9 cellular contexts compared by ENCODE assay signal in the genomic region with DNA sequence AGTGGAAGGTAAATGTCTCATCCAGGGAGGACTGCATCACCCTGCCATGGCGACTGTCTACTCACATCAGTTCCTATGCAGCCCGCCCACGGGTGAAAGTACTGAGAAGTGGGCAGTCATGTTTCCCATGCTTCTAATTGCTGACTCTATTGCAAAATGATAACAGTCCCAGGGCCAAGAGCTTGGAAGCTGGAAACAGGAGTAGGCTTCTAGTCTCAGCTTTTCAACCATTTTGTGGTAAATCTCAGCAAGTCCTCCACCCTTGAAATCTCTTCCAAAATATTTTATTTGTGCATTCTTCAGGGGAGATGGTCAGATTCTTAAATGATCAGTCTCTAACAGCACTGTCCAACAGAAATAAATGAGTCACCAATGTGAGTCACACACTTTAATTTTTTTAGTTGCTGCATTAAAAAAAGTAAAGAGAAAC.
DNase-seq lines count a peak whose midpoint lies in the region; ATAC-seq, FAIRE-seq and TF ChIP-seq lines count a peak whose summit lies in the region.
"Had no signal": no experiment of that assay in that cellular context is flagged by ENCODE, and none has a peak within 500 bp of the region (broad histone marks: within the 10 kb centered on the region; RNA-seq: fewer than 3 reads in every experiment).

No MANE protein-coding gene starts in this region.

- CTCF ChIA-PET in CD4-positive, alpha-beta T cell (lab: Charles Lee) = interaction anchor here (0.9 to 1.0 kb wide), 3 partner anchors 9 to 106 kb away, joined by 3 read pairs; no protein-coding TSS in a partner anchor
- CTCF ChIA-PET in naive thymus-derived CD4-positive, alpha-beta T cell (lab: Charles Lee) = interaction anchor here (0.7 to 4.7 kb wide), 6 partner anchors 14 to 100 kb away, joined by 3 to 30 read pairs (median 4); no protein-coding TSS in a partner anchor

- intact Hi-C loops in CD4-positive, alpha-beta T cell (cut with DNase I, micrococcal nuclease) = no loop called here
- intact Hi-C loops in naive thymus-derived CD4-positive, alpha-beta T cell (cut with micrococcal nuclease) = loop anchor here in 1 of 2 donors (1.0 kb wide), 1 partner anchor 9 kb away; no protein-coding TSS in a partner anchor

- H3K27me3 ChIP-seq in CD4-positive, alpha-beta T cell (ENCODE audit: control insufficient read depth, insufficient read depth, low read length) = no peaks in the 10 kb centered on the region
- no peaks in the 10 kb centered on the region for H3K27me3 ChIP-seq in astrocyte (ENCODE audit: insufficient read depth, low read length)
- H3K27me3 ChIP-seq in naive thymus-derived CD4-positive, alpha-beta T cell (ENCODE audit: control insufficient read depth in 2 of 2, insufficient read depth in 2 of 2, low read length in 2 of 2) = no peaks in the 10 kb centered on the region
- H3K27me3 ChIP-seq in HAP-1 (ENCODE audit: low read depth) = no peaks in the 10 kb centered on the region

- no peaks in the 10 kb centered on the region for H4K20me1 ChIP-seq in astrocyte (ENCODE audit: insufficient read depth, low read length)

- no peak overlapping the region for H3K4me3 Mint-ChIP-seq in CD4-positive, alpha-beta T cell
- peak overlapping the region; percentile 61 for H3K4me3 Mint-ChIP-seq in HFFc6
- H3K4me3 Mint-ChIP-seq in astrocyte (ENCODE audit: unreplicated experiment) = no peak overlapping the region
- H3K4me3 Mint-ChIP-seq in naive thymus-derived CD4-positive, alpha-beta T cell = peak overlapping the region in 9 of 10 donors; percentile 9 to 73 (median 53)

- DNase-seq in CD4-positive, alpha-beta T cell = no peak
- peak; percentile 66 for DNase-seq in HFFc6
- peak; percentile 86 for DNase-seq in astrocyte (ENCODE audit: low read depth)
- no peak for DNase-seq in naive thymus-derived CD4-positive, alpha-beta T cell
- DNase-seq in HPDE6-E6E7 (ENCODE audit: extremely low spot score) = no peak
- DNase-seq in HAP-1 (ENCODE audit: low spot score in 2 of 2) = no peak
- DNase-seq in stimulated activated CD8-positive, alpha-beta memory T cell treated with anti-CD3 and anti-CD28 coated beads, Interleukin-4, amount 100 ng/mL, for 48 hours = no peak
- DNase-seq: kidney, NCI-H187 had no signal

- no peaks in the 10 kb centered on the region for H3K9me3 Mint-ChIP-seq in CD4-positive, alpha-beta T cell
- H3K9me3 Mint-ChIP-seq in HFFc6 (no peaks in the 10 kb centered on the region; the same call in 1 of the 2 replicates), astrocyte (ENCODE audit: unreplicated experiment) (no peaks in the 10 kb centered on the region)
- no peaks in the 10 kb centered on the region for H3K9me3 Mint-ChIP-seq in naive thymus-derived CD4-positive, alpha-beta T cell

- no peak overlapping the region for H2AFZ ChIP-seq in astrocyte (ENCODE audit: low read depth, low read length)

- no peaks in the 10 kb centered on the region for H3K9me3 ChIP-seq in CD4-positive, alpha-beta T cell (ENCODE audit: control insufficient read depth, low read length)
- H3K9me3 ChIP-seq in astrocyte (ENCODE audit: insufficient read depth, low read depth, low read length) = no peaks in the 10 kb centered on the region
- H3K9me3 ChIP-seq in naive thymus-derived CD4-positive, alpha-beta T cell (ENCODE audit: control insufficient read depth in 2 of 3, low read length in 3 of 3) = no peaks in the 10 kb centered on the region
- H3K9me3 ChIP-seq in HAP-1 = no peaks in the 10 kb centered on the region

- H3K36me3 ChIP-seq in astrocyte (ENCODE audit: insufficient read depth, low read length) = no peaks in the 10 kb centered on the region
- H3K36me3 ChIP-seq in naive thymus-derived CD4-positive, alpha-beta T cell (ENCODE audit: control insufficient read depth in 2 of 3, insufficient read depth in 3 of 3, low read length in 3 of 3) = no peaks in the 10 kb centered on the region
- no peaks in the 10 kb centered on the region for H3K36me3 ChIP-seq in HAP-1 (replicated peaks)

- no peak for ATAC-seq in CD4-positive, alpha-beta T cell (ENCODE audit: poor library complexity)
- no peak for ATAC-seq in naive thymus-derived CD4-positive, alpha-beta T cell

- peak overlapping the region; percentile 57 for H3K4me2 ChIP-seq in astrocyte (ENCODE audit: low read length)

- H3K4me3 ChIP-seq in astrocyte (ENCODE audit: insufficient read depth, low read depth, low read length) = no peak overlapping the region
- H3K4me3 ChIP-seq in naive thymus-derived CD4-positive, alpha-beta T cell (ENCODE audit: low read length) = no peak overlapping the region
- H3K4me3 ChIP-seq in HAP-1 = no peak overlapping the region

- H3K27ac Mint-ChIP-seq in CD4-positive, alpha-beta T cell = peak overlapping the region; percentile 47
- H3K27ac Mint-ChIP-seq in HFFc6 = peak overlapping the region; percentile 70
- H3K27ac Mint-ChIP-seq in astrocyte (ENCODE audit: unreplicated experiment) = no peak overlapping the region
- peak overlapping the region in 7 of 9 donors; percentile 44 to 92 (median 68) for H3K27ac Mint-ChIP-seq in naive thymus-derived CD4-positive, alpha-beta T cell

- no peak for TF ChIP-seq CTCF in CD4-positive, alpha-beta T cell (IDR thresholded peaks at IDR 0.05)
- no peak for TF ChIP-seq CTCF in HFFc6 (IDR thresholded peaks at IDR 0.05)
- TF ChIP-seq CTCF in astrocyte (IDR thresholded peaks at IDR 0.05; ENCODE audit: insufficient read depth, low read depth, low read length) = no peak

- H3K27ac ChIP-seq in CD4-positive, alpha-beta T cell (ENCODE audit: low read depth, low read length) = no peak overlapping the region
- peak overlapping the region; percentile 45 for H3K27ac ChIP-seq in astrocyte (ENCODE audit: low read depth, low read length)
- no peak overlapping the region for H3K27ac ChIP-seq in naive thymus-derived CD4-positive, alpha-beta T cell (ENCODE audit: low read depth, low read length)

- H3K36me3 Mint-ChIP-seq in CD4-positive, alpha-beta T cell (ENCODE audit: low read depth) = no peaks in the 10 kb centered on the region
- H3K36me3 Mint-ChIP-seq in HFFc6 (ENCODE audit: low read depth) = no peaks in the 10 kb centered on the region
- no peaks in the 10 kb centered on the region for H3K36me3 Mint-ChIP-seq in astrocyte (ENCODE audit: low read depth, unreplicated experiment)
- no peaks in the 10 kb centered on the region for H3K36me3 Mint-ChIP-seq in naive thymus-derived CD4-positive, alpha-beta T cell

- FAIRE-seq in astrocyte (lab: Jason Lieb, UNC) = peak; percentile 73
- FAIRE-seq: kidney had no signal

- no peak overlapping the region for H3K9ac ChIP-seq in astrocyte (ENCODE audit: low read length)

- H3K4me1 ChIP-seq in astrocyte (ENCODE audit: insufficient read depth, low read length) (peaks cover 12% of the 10 kb centered on the region), HAP-1 (no peaks in the 10 kb centered on the region)
- peaks cover 23 to 24% of the 10 kb centered on the region in 2 donors for H3K4me1 ChIP-seq in naive thymus-derived CD4-positive, alpha-beta T cell (ENCODE audit: control insufficient read depth in 2 of 2, insufficient read depth in 2 of 2, low read length in 2 of 2)

- no peaks in the 10 kb centered on the region for H3K79me2 ChIP-seq in astrocyte (ENCODE audit: insufficient read depth, low read length)

- in situ Hi-C loops in HAP-1 (cut with MboI; ENCODE audit: low sequenced_read_pairs) = no loop called here

- POLR2A ChIA-PET in CD4-positive, alpha-beta T cell (lab: Charles Lee) = interaction anchor here (1.3 kb wide), 1 partner anchor 14 kb away, joined by 7 read pairs; no protein-coding TSS in a partner anchor
- POLR2A ChIA-PET in naive thymus-derived CD4-positive, alpha-beta T cell (lab: Charles Lee) = interaction anchor here (0.6 to 1.7 kb wide), 5 partner anchors 10 to 74 kb away, joined by 3 to 7 read pairs (median 4); no protein-coding TSS in a partner anchor

- no peaks in the 10 kb centered on the region for H3K27me3 Mint-ChIP-seq in CD4-positive, alpha-beta T cell
- H3K27me3 Mint-ChIP-seq in HFFc6 (ENCODE audit: insufficient read depth) = peaks cover 17% of the 10 kb centered on the region
- peaks cover 5% of the 10 kb centered on the region for H3K27me3 Mint-ChIP-seq in astrocyte (ENCODE audit: low read depth, unreplicated experiment)
- no peaks in the 10 kb centered on the region for H3K27me3 Mint-ChIP-seq in naive thymus-derived CD4-positive, alpha-beta T cell

- peaks cover 29% of the 10 kb centered on the region for H3K4me1 Mint-ChIP-seq in CD4-positive, alpha-beta T cell (ENCODE audit: low read depth)
- H3K4me1 Mint-ChIP-seq in HFFc6 (ENCODE audit: low read depth) = peaks cover 54% of the 10 kb centered on the region
- peaks cover 12% of the 10 kb centered on the region for H3K4me1 Mint-ChIP-seq in astrocyte (ENCODE audit: low read depth, unreplicated experiment)
- peaks cover 5 to 56% (median 33%) of the 10 kb centered on the region in 7 donors for H3K4me1 Mint-ChIP-seq in naive thymus-derived CD4-positive, alpha-beta T cell

Comparison
In these comparisons a context has a peak if more than half of its experiments do, and no peak if none do; other contexts are left out.
1. DNase-seq: peak in HFFc6 (single experiment) and astrocyte (single experiment); none in CD4-positive, alpha-beta T cell (0 of 10), naive thymus-derived CD4-positive, alpha-beta T cell (0 of 9), HPDE6-E6E7 (single experiment), HAP-1 (0 of 2) and stimulated activated CD8-positive, alpha-beta memory T cell treated with anti-CD3 and anti-CD28 coated beads, Interleukin-4, amount 100 ng/mL, for 48 hours (single experiment).
2. H3K4me3 Mint-ChIP-seq: peak in HFFc6 (single experiment) and naive thymus-derived CD4-positive, alpha-beta T cell (9 of 10); none in CD4-positive, alpha-beta T cell (single experiment) and astrocyte (single experiment).